ENCODE assay signal across 8 cellular contexts in the genomic region with DNA sequence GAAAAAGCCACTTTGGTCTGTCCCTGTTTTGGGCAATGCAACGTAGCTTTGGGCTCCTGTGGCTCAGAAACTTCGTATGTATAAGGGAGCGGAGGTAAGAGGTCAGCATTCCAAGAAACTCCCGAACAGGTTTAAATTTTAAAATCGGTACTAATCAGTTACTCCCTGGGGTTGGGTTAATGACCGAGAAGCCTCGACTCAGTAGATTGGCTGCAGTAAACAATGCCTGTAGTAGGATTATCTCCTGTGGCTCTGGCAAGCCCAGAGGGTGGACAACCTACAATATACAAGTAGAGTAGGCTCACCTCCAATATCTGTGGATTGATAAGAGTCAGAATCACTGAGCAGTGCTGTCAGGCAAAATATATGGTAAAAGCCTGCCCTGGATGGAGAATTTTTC. TPM values are rescaled to one million over a fixed set of nuclear protein-coding genes. Genes with fewer than 3 reads are reported as not detected.
DNase-seq lines count a peak whose midpoint lies in the region; ATAC-seq and TF ChIP-seq lines count a peak whose summit lies in the region.

No MANE protein-coding gene starts in this region.

- no peaks in the 10 kb centered on the region for H3K27me3 Mint-ChIP-seq in activated naive CD4-positive, alpha-beta T cell treated with anti-CD3 and anti-CD28 coated beads, Interleukin-2, amount 50 U/mL, for 24 hours
- H3K27me3 Mint-ChIP-seq in naive thymus-derived CD4-positive, alpha-beta T cell: peaks cover 0 to 22% (median 0%) of the 10 kb centered on the region in 5 donors

- no peak for ATAC-seq in naive thymus-derived CD4-positive, alpha-beta T cell
- no peak for ATAC-seq in upper lobe of right lung

- H3K36me3 ChIP-seq in naive thymus-derived CD4-positive, alpha-beta T cell (ENCODE audit: control insufficient read depth in 2 of 3, insufficient read depth in 3 of 3, low read length in 3 of 3): peaks cover 0 to 13% (median 0%) of the 10 kb centered on the region in 3 experiments
- peaks cover 3% of the 10 kb centered on the region for H3K36me3 ChIP-seq in upper lobe of right lung

- peaks cover 7% of the 10 kb centered on the region for H3K36me3 Mint-ChIP-seq in activated naive CD4-positive, alpha-beta T cell treated with anti-CD3 and anti-CD28 coated beads, Interleukin-2, amount 50 U/mL, for 24 hours
- peaks cover 0 to 22% (median 0%) of the 10 kb centered on the region in 5 donors for H3K36me3 Mint-ChIP-seq in naive thymus-derived CD4-positive, alpha-beta T cell

- H3K9me3 ChIP-seq in naive thymus-derived CD4-positive, alpha-beta T cell (ENCODE audit: control insufficient read depth in 2 of 3, low read length in 3 of 3): no peaks in the 10 kb centered on the region
- H3K9me3 ChIP-seq in upper lobe of right lung: no peaks in the 10 kb centered on the region

- peak overlapping the region; percentile 63 for H3K27ac Mint-ChIP-seq in activated naive CD4-positive, alpha-beta T cell treated with anti-CD3 and anti-CD28 coated beads, Interleukin-2, amount 50 U/mL, for 24 hours
- H3K27ac Mint-ChIP-seq in naive thymus-derived CD4-positive, alpha-beta T cell: peak overlapping the region; percentile 84 to 100 (median 98)

- TF ChIP-seq CTCF in upper lobe of right lung (IDR thresholded peaks at IDR 0.05): no peak

- H3K4me1 Mint-ChIP-seq in activated naive CD4-positive, alpha-beta T cell treated with anti-CD3 and anti-CD28 coated beads, Interleukin-2, amount 50 U/mL, for 24 hours: peaks cover 25% of the 10 kb centered on the region
- peaks cover 24 to 38% (median 30%) of the 10 kb centered on the region in 7 donors for H3K4me1 Mint-ChIP-seq in naive thymus-derived CD4-positive, alpha-beta T cell

- intact Hi-C loops in naive thymus-derived CD4-positive, alpha-beta T cell (cut with micrococcal nuclease): loop anchor here (5.0 to 10.0 kb wide), 5 partner anchors 143 to 1244 kb away; a partner anchor contains a TSS
- intact Hi-C loops in upper lobe of right lung (cut with DNase I): no loop called here

- CTCF ChIA-PET in naive thymus-derived CD4-positive, alpha-beta T cell (lab: Charles Lee): interaction anchor here (1.7 kb wide), 1 partner anchor 72 kb away, joined by 5 read pairs; no protein-coding TSS in a partner anchor

- H3K27ac ChIP-seq in naive thymus-derived CD4-positive, alpha-beta T cell (ENCODE audit: low read depth, low read length): no peak overlapping the region
- H3K27ac ChIP-seq in upper lobe of right lung: peak overlapping the region; percentile 99

- POLR2A ChIA-PET in naive thymus-derived CD4-positive, alpha-beta T cell (lab: Charles Lee): interaction anchor here (1.4 to 4.5 kb wide), 5 partner anchors 42 to 93 kb away, joined by 4 to 37 read pairs (median 12); no protein-coding TSS in a partner anchor

- no peaks in the 10 kb centered on the region for H3K9me3 Mint-ChIP-seq in activated naive CD4-positive, alpha-beta T cell treated with anti-CD3 and anti-CD28 coated beads, Interleukin-2, amount 50 U/mL, for 24 hours
- H3K9me3 Mint-ChIP-seq in naive thymus-derived CD4-positive, alpha-beta T cell: no peaks in the 10 kb centered on the region

- peaks cover 16% of the 10 kb centered on the region in 2 donors for H3K4me1 ChIP-seq in naive thymus-derived CD4-positive, alpha-beta T cell (ENCODE audit: control insufficient read depth in 2 of 2, insufficient read depth in 2 of 2, low read length in 2 of 2)
- H3K4me1 ChIP-seq in upper lobe of right lung: peaks cover 43% of the 10 kb centered on the region

- H3K27me3 ChIP-seq in naive thymus-derived CD4-positive, alpha-beta T cell (ENCODE audit: control insufficient read depth in 2 of 2, insufficient read depth in 2 of 2, low read length in 2 of 2): no peaks in the 10 kb centered on the region
- no peaks in the 10 kb centered on the region for H3K27me3 ChIP-seq in upper lobe of right lung

- H3K4me3 ChIP-seq in naive thymus-derived CD4-positive, alpha-beta T cell (ENCODE audit: low read length): no peak overlapping the region
- no peak overlapping the region for H3K4me3 ChIP-seq in upper lobe of right lung

- no peak for DNase-seq in activated naive CD4-positive, alpha-beta T cell treated with Interleukin-2 at 50 U/mL for 16 hours
- DNase-seq in cerebellar cortex (ENCODE audit: low spot score): peak; percentile 29
- no peak for DNase-seq in naive thymus-derived CD4-positive, alpha-beta T cell
- DNase-seq in upper lobe of right lung: no peak
- no peak for DNase-seq in C1 segment of cervical spinal cord (lab: John Stamatoyannopoulos, UW)
- DNase-seq in DMS153 treated with DMSO at 0.1 percent for 48 hours (lab: John Stamatoyannopoulos, UW; ENCODE audit: unreplicated experiment): no peak
- no peak for DNase-seq in stimulated activated CD4-positive, alpha-beta T cell treated with anti-CD3 and anti-CD28 coated beads, Interleukin-4, amount 100 ng/mL, for 24 hours

- H3K4me3 Mint-ChIP-seq in activated naive CD4-positive, alpha-beta T cell treated with anti-CD3 and anti-CD28 coated beads, Interleukin-2, amount 50 U/mL, for 24 hours: peak overlapping the region; percentile 33
- H3K4me3 Mint-ChIP-seq in naive thymus-derived CD4-positive, alpha-beta T cell: peak overlapping the region; percentile 4 to 98 (median 96)

RNA-seq across cellular contexts. Expression of a gene that starts 1.6 kb away (rescaled TPM):
- 100 to 1,000 TPM in 1 of 5 experiments, 10 to 100 TPM in 4; 74.1 to 102 (median 78.7) TPM for total RNA-seq in naive thymus-derived CD4-positive, alpha-beta T cell
- 10 to 100 TPM; 29.8 to 30.2 TPM for polyA plus RNA-seq in naive thymus-derived CD4-positive, alpha-beta T cell
- 51.3 TPM for total RNA-seq in upper lobe of right lung
